ENCODE assay signal across 11 cellular contexts in genomic region chr16:66266436-66267286, GRCh38.
DNase-seq lines count a peak whose midpoint lies in the region; ATAC-seq and TF ChIP-seq lines count a peak whose summit lies in the region.
"Had no signal": no experiment of that assay in that cellular context is flagged by ENCODE, and none has a peak within 500 bp of the region (broad histone marks: within the 10 kb centered on the region; RNA-seq: fewer than 3 reads in every experiment).

No MANE protein-coding gene starts in this region.

- no peak overlapping the region for H3K4me3 Mint-ChIP-seq in endodermal cell
- H3K4me3 Mint-ChIP-seq: dendritic cell treated with granulocyte-macrophage colony-stimulating factor and Interleukin-4, amounts not matched to agents 40 ng/mL and 50 ng/mL, for 4 days had no signal

- no peak overlapping the region for H2BK12ac ChIP-seq in trophoblast cell (ENCODE audit: low read length)

- DNase-seq in HS-5 (ENCODE audit: low read depth) (peak; percentile 37), endodermal cell (peak; percentile 40), mesenteric fat pad (ENCODE audit: low spot score) (peak; percentile 88), upper lobe of right lung (peak; percentile 69), HK-2 (ENCODE audit: unreplicated experiment) (no peak), trophoblast cell (no peak), SKM-1 (lab: John Stamatoyannopoulos, UW; ENCODE audit: unreplicated experiment) (no peak)
- DNase-seq: NCI-H1417 treated with DMSO at 0.1 percent for 48 hours; SHP77 treated with DMSO at 0.1 percent for 48 hours; stimulated activated CD4-positive, alpha-beta T cell treated with anti-CD3 and anti-CD28 coated beads, Interleukin-1b, Interleukin-23, amount 100 ng/mL, for 48 hours had no signal

- H3K9me3 ChIP-seq in endodermal cell (ENCODE audit: control insufficient read depth, low read length) (no peaks in the 10 kb centered on the region), upper lobe of right lung (no peaks in the 10 kb centered on the region), trophoblast cell (ENCODE audit: insufficient read depth, low read depth, low read length) (no peaks in the 10 kb centered on the region)

- no peak overlapping the region for H3K4ac ChIP-seq in trophoblast cell (ENCODE audit: low read depth, low read length)

- no peak overlapping the region for H3K18ac ChIP-seq in trophoblast cell (ENCODE audit: low read length)

- ATAC-seq in upper lobe of right lung, result peak; percentile 43

- H3K4me3 ChIP-seq in endodermal cell (ENCODE audit: low read length) (no peak overlapping the region), upper lobe of right lung (no peak overlapping the region), trophoblast cell (ENCODE audit: low read depth, low read length) (no peak overlapping the region)

- WGBS in endodermal cell (ENCODE audit: insufficient coverage in 1 of 2, insufficient read length in 1 of 2), 2 experiments, result 71 to 78% methylated on average over 8 to 24 of the region's 24 CpGs
- WGBS in trophoblast cell (ENCODE audit: extremely low coverage, insufficient coverage, insufficient read length), result no CpG with 5 or more reads among the region's 24 CpGs

- no peak overlapping the region for H3K27ac ChIP-seq in endodermal cell (ENCODE audit: low read depth, low read length)
- H3K27ac ChIP-seq in upper lobe of right lung, result peak overlapping the region; percentile 63
- H3K27ac ChIP-seq in trophoblast cell (ENCODE audit: low read depth, low read length), result no peak overlapping the region

- H3K4me1 ChIP-seq in endodermal cell (ENCODE audit: control insufficient read depth, insufficient read depth, low read length) (no peaks in the 10 kb centered on the region), upper lobe of right lung (peaks cover 17% of the 10 kb centered on the region), trophoblast cell (ENCODE audit: control insufficient read depth in 1 of 2, insufficient read depth in 2 of 2, low read length in 2 of 2) (peaks cover 8 to 20% of the 10 kb centered on the region in 2 experiments)

- H2BK5ac ChIP-seq in trophoblast cell (ENCODE audit: low read depth, low read length, poor library complexity), result no peak overlapping the region

- H3K14ac ChIP-seq in trophoblast cell (ENCODE audit: low read length), result no peak overlapping the region

- no peaks in the 10 kb centered on the region for H3K36me3 ChIP-seq in endodermal cell (ENCODE audit: control insufficient read depth, insufficient read depth, low read length)
- H3K36me3 ChIP-seq in upper lobe of right lung, result no peaks in the 10 kb centered on the region
- H3K36me3 ChIP-seq in trophoblast cell (ENCODE audit: control insufficient read depth in 1 of 2, insufficient read depth in 2 of 2, low read length in 2 of 2), result no peaks in the 10 kb centered on the region

- intact Hi-C loops in upper lobe of right lung (cut with DNase I), result no loop called here

- H3K9me3 Mint-ChIP-seq in endodermal cell, result no peaks in the 10 kb centered on the region
- H3K9me3 Mint-ChIP-seq: dendritic cell treated with granulocyte-macrophage colony-stimulating factor and Interleukin-4, amounts not matched to agents 40 ng/mL and 50 ng/mL, for 4 days had no signal

- H2AK5ac ChIP-seq in trophoblast cell (ENCODE audit: low read length), result no peak overlapping the region

- peaks cover 34% of the 10 kb centered on the region for H3K27me3 Mint-ChIP-seq in endodermal cell (ENCODE audit: insufficient read depth)

- H4K91ac ChIP-seq in trophoblast cell (ENCODE audit: low read depth, low read length), result no peak overlapping the region

- H3K23ac ChIP-seq in trophoblast cell (ENCODE audit: low read length), result no peak overlapping the region

- no peak overlapping the region for H3K9ac ChIP-seq in endodermal cell (ENCODE audit: extremely low read depth, low read length, poor library complexity, severe bottlenecking)
- no peak overlapping the region for H3K9ac ChIP-seq in trophoblast cell (ENCODE audit: low read length)

- H3K4me2 ChIP-seq in trophoblast cell (ENCODE audit: low read length), result no peak overlapping the region

- H2BK120ac ChIP-seq in trophoblast cell (ENCODE audit: insufficient read depth, low read length, poor library complexity), result no peak overlapping the region

- H3K79me1 ChIP-seq in trophoblast cell (ENCODE audit: low read length), result peaks cover 10% of the 10 kb centered on the region

- no peak overlapping the region for H4K8ac ChIP-seq in trophoblast cell (ENCODE audit: low read depth, low read length)

- H3K27me3 ChIP-seq in endodermal cell (ENCODE audit: control insufficient read depth, insufficient read depth, low read length, poor library complexity, severe bottlenecking), result peaks cover 18% of the 10 kb centered on the region
- H3K27me3 ChIP-seq in upper lobe of right lung, result peaks cover 3% of the 10 kb centered on the region
- H3K27me3 ChIP-seq in trophoblast cell (ENCODE audit: insufficient read depth, low read length), result no peaks in the 10 kb centered on the region

- no peak overlapping the region for H4K12ac ChIP-seq in trophoblast cell (ENCODE audit: low read depth, low read length)

- no peaks in the 10 kb centered on the region for H3K36me3 Mint-ChIP-seq in endodermal cell (ENCODE audit: low read depth)

- H3K27ac Mint-ChIP-seq in endodermal cell, result no peak overlapping the region
- H3K27ac Mint-ChIP-seq: dendritic cell treated with granulocyte-macrophage colony-stimulating factor and Interleukin-4, amounts not matched to agents 40 ng/mL and 50 ng/mL, for 4 days had no signal

- H2AFZ ChIP-seq in trophoblast cell (ENCODE audit: insufficient read depth, low read length, poor library complexity), result no peak overlapping the region

- peaks cover 17% of the 10 kb centered on the region for H3K4me1 Mint-ChIP-seq in endodermal cell

- no peak for TF ChIP-seq CTCF in endodermal cell (conservative IDR thresholded peaks at IDR 0.05)
- no peak for TF ChIP-seq CTCF in upper lobe of right lung (IDR thresholded peaks at IDR 0.05)

- H3K79me2 ChIP-seq in trophoblast cell (ENCODE audit: control insufficient read depth, insufficient read depth, low read length, poor library complexity), result no peaks in the 10 kb centered on the region

Comparison
In these comparisons a context has a peak if more than half of its experiments do, and no peak if none do; other contexts are left out.
1. DNase-seq: peak in HS-5 (single experiment), endodermal cell (single experiment), mesenteric fat pad (single experiment) and upper lobe of right lung (single experiment); none in HK-2 (single experiment), trophoblast cell (0 of 2) and SKM-1 (single experiment).